Comparison of ENCODE assay signal across 1 cellular context in genomic region chr6:41756354-41756753, GRCh38.
TF ChIP-seq lines count a peak whose summit lies in the region.

No MANE protein-coding gene starts in this region.

TF ChIP-seq in HepG2, 621 proteins besides CTCF, POLR2A, EP300 and RAD21:
- TF ChIP-seq ZNF234 (CRISPR knock-in tag; conservative IDR thresholded peaks at IDR 0.05) (no peak), BCL3 (CRISPR knock-in tag; IDR thresholded peaks at IDR 0.05) (no peak), TCF7 (IDR thresholded peaks at IDR 0.05; ENCODE audit: low read depth) (peak; percentile 58; the same call in 1 of the 2 replicates), NRL (CRISPR knock-in tag; IDR thresholded peaks at IDR 0.05; ENCODE audit: borderline replicate concordance) (0 out of 2 replicates have a peak, but pooled peaks have one; percentile 48), ZNF784 (CRISPR knock-in tag; IDR thresholded peaks at IDR 0.05; ENCODE audit: borderline replicate concordance) (no peak), YY1 (IDR thresholded peaks at IDR 0.05; ENCODE audit: insufficient read depth, insufficient replicate concordance, low read depth, low read length) (no peak), PCBP1 (IDR thresholded peaks at IDR 0.05; ENCODE audit: borderline replicate concordance, low read depth, low read length) (0 out of 2 replicates have a peak, but pooled peaks have one; percentile 65), DPF2 (CRISPR knock-in tag; IDR thresholded peaks at IDR 0.05; ENCODE audit: borderline replicate concordance, low read depth) (no peak), ZNF761 (CRISPR knock-in tag; conservative IDR thresholded peaks at IDR 0.05) (no peak), PITX1 (CRISPR knock-in tag; IDR thresholded peaks at IDR 0.05) (0 out of 2 replicates have a peak, but pooled peaks have one; percentile 32), ZFX (CRISPR knock-in tag; IDR thresholded peaks at IDR 0.05; ENCODE audit: low read depth) (0 out of 2 replicates have a peak, but pooled peaks have one; percentile 28), ZNF280B (CRISPR knock-in tag; IDR thresholded peaks at IDR 0.05; ENCODE audit: borderline replicate concordance) (peak; percentile 43; the same call in 1 of the 2 replicates), ZBTB38 (CRISPR knock-in tag; IDR thresholded peaks at IDR 0.05) (peak; percentile 85), ZNF572 (CRISPR knock-in tag; IDR thresholded peaks at IDR 0.05) (0 out of 2 replicates have a peak, but pooled peaks have one; percentile 36), ZNF777 (CRISPR knock-in tag; IDR thresholded peaks at IDR 0.05) (peak; percentile 79; the same call in 1 of the 2 replicates), ZNF687 (CRISPR knock-in tag; IDR thresholded peaks at IDR 0.05) (peak; percentile 60), HNRNPL (IDR thresholded peaks at IDR 0.05; ENCODE audit: low read depth, low read length) (0 out of 2 replicates have a peak, but pooled peaks have one; percentile 35), FOXA1 (IDR thresholded peaks at IDR 0.05) (no peak), FOXA1 (CRISPR knock-in tag; IDR thresholded peaks at IDR 0.05) (no peak), DR1 (CRISPR knock-in tag; IDR thresholded peaks at IDR 0.05) (no peak), CCDC6 (CRISPR knock-in tag; IDR thresholded peaks at IDR 0.05) (peak; percentile 55; the same call in 1 of the 2 replicates), NFKB2 (CRISPR knock-in tag; IDR thresholded peaks at IDR 0.05; ENCODE audit: borderline replicate concordance) (no peak), SP5 (CRISPR knock-in tag; IDR thresholded peaks at IDR 0.05; ENCODE audit: borderline replicate concordance, low read depth) (no peak), IRF2 (CRISPR knock-in tag; IDR thresholded peaks at IDR 0.05) (no peak), ETV5 (CRISPR knock-in tag; IDR thresholded peaks at IDR 0.05; ENCODE audit: borderline replicate concordance) (peak; percentile 34; the same call in 1 of the 2 replicates), ZNF160 (CRISPR knock-in tag; IDR thresholded peaks at IDR 0.05) (no peak), UBTF (CRISPR knock-in tag; IDR thresholded peaks at IDR 0.05) (peak; percentile 35; the same call in 1 of the 2 replicates), ZNF468 (CRISPR knock-in tag; IDR thresholded peaks at IDR 0.05) (no peak), ZNF891 (CRISPR knock-in tag; IDR thresholded peaks at IDR 0.05) (0 out of 2 replicates have a peak, but pooled peaks have one; percentile 50), HIC2 (CRISPR knock-in tag; IDR thresholded peaks at IDR 0.05; ENCODE audit: low read depth) (0 out of 2 replicates have a peak, but pooled peaks have one; percentile 49), ZBTB33 (CRISPR knock-in tag; IDR thresholded peaks at IDR 0.05) (0 out of 2 replicates have a peak, but pooled peaks have one; percentile 18), NR2F6 (IDR thresholded peaks at IDR 0.05) (no peak), NR2F6 (CRISPR knock-in tag; IDR thresholded peaks at IDR 0.05) (no peak), ZSCAN20 (CRISPR knock-in tag; IDR thresholded peaks at IDR 0.05; ENCODE audit: borderline replicate concordance) (no peak), ELF3 (CRISPR knock-in tag; IDR thresholded peaks at IDR 0.05) (peak; percentile 41; the same call in 1 of the 2 replicates), ZFP91 (CRISPR knock-in tag; IDR thresholded peaks at IDR 0.05; ENCODE audit: borderline replicate concordance) (peak; percentile 37; the same call in 1 of the 2 replicates)
